In the genomic region with DNA sequence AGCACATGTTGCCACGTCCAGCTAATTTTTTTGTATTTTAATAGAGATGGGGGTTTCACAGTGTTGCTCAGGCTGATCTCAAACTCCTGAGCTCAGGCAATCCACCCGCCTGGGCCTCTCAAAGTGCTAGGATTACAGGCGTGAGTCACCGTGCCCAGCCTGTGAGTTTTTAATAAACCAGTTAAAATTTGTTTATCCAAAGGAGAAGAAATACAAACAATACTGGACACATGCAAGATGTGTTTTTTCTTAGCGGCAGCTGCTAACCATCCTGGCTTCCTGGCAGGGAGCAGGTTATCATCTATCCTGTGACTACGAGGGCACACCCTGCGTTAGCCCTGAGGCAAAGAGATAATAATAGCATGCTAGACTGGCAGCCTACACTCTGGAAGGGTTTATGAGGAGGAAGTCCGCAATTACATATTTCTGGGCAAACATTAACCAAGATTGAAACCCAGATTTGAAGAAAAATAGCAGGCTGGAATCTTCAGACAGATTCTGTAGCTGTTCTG, we compare ENCODE assay signal across 9 cellular contexts.
DNase-seq lines count a peak whose midpoint lies in the region; ATAC-seq and TF ChIP-seq lines count a peak whose summit lies in the region.
"Had no signal": no experiment of that assay in that cellular context is flagged by ENCODE, and none has a peak within 500 bp of the region (broad histone marks: within the 10 kb centered on the region; RNA-seq: fewer than 3 reads in every experiment).

No MANE protein-coding gene starts in this region.

- peak in 1 of 2 experiments; percentile 53; a peak in 1 of 4 replicates for TF ChIP-seq EP300 in SK-N-SH (IDR thresholded peaks at IDR 0.05; ENCODE audit: borderline replicate concordance in 1 of 2, low read depth in 1 of 2, low read length in 1 of 2)

- H3K79me2 ChIP-seq in SK-N-SH (ENCODE audit: insufficient read depth) (no peaks in the 10 kb centered on the region), hepatocyte (no peaks in the 10 kb centered on the region)

- H3K9me2 ChIP-seq in SK-N-SH: no peaks in the 10 kb centered on the region
- no peaks in the 10 kb centered on the region for H3K9me2 ChIP-seq in hepatocyte (replicated peaks; ENCODE audit: insufficient read depth)

- peaks cover 6 to 7% of the 10 kb centered on the region in 2 experiments; a peak in 2 of 4 replicates for H3K4me1 ChIP-seq in SK-N-SH (ENCODE audit: control insufficient read depth in 1 of 2, insufficient read depth in 2 of 2, low read depth in 1 of 2, low read length in 1 of 2)
- peaks cover 19% of the 10 kb centered on the region for H3K4me1 ChIP-seq in hepatocyte (ENCODE audit: insufficient read depth)
- no peaks in the 10 kb centered on the region for H3K4me1 ChIP-seq in urinary bladder (ENCODE audit: insufficient read depth)

- no peaks in the 10 kb centered on the region for H3F3A ChIP-seq in SK-N-SH (replicated peaks; ENCODE audit: insufficient read depth)

- 20% methylated on average over 8 of the region's 8 CpGs for WGBS in SK-N-SH (ENCODE audit: low lambda C conversion rate)
- 16% methylated on average over 8 of the region's 8 CpGs for WGBS in hepatocyte (ENCODE audit: low lambda C conversion rate, missing lambda C conversion rate)
- 28% methylated on average over 8 of the region's 8 CpGs for WGBS in urinary bladder

- POLR2A ChIA-PET in SK-N-SH (lab: Yijun Ruan, JAX): no interaction called here

- TF ChIP-seq RAD21 in SK-N-SH (IDR thresholded peaks at IDR 0.05; ENCODE audit: low read length): no peak

- peak; percentile 52 for DNase-seq in SK-N-SH
- DNase-seq in hepatocyte (ENCODE audit: low spot score): peak; percentile 79
- DNase-seq in GM19240 (ENCODE audit: insufficient read length, low spot score): no peak
- DNase-seq in Ammon's horn (ENCODE audit: low spot score): no peak
- DNase-seq in activated T-cell treated with anti-CD3 and anti-CD28 coated beads, Interleukin-2, amount 50 U/mL, for 1 hour: no peak

- H3K4me3 ChIP-seq in SK-N-SH (ENCODE audit: low read depth in 2 of 2, low read length in 1 of 2): no peak overlapping the region
- H3K4me3 ChIP-seq in hepatocyte: no peak overlapping the region
- H3K4me3 ChIP-seq in urinary bladder (ENCODE audit: low read depth, low read length): no peak overlapping the region

- H3K4me2 ChIP-seq in SK-N-SH (peak overlapping the region; percentile 42), hepatocyte (peak overlapping the region; percentile 5)

- H4K20me1 ChIP-seq in SK-N-SH (ENCODE audit: insufficient read depth) (no peaks in the 10 kb centered on the region), hepatocyte (ENCODE audit: insufficient read depth, poor library complexity, severe bottlenecking) (no peaks in the 10 kb centered on the region)

- CTCF ChIA-PET in SK-N-SH (lab: Yijun Ruan, JAX): no interaction called here

- no peaks in the 10 kb centered on the region for H3K9me3 ChIP-seq in SK-N-SH
- no peaks in the 10 kb centered on the region for H3K9me3 ChIP-seq in hepatocyte (ENCODE audit: low read depth)
- H3K9me3 ChIP-seq: neutrophil had no signal

- TF ChIP-seq CTCF in SK-N-SH (IDR thresholded peaks at IDR 0.05): no peak
- no peak for TF ChIP-seq CTCF in hepatocyte (IDR thresholded peaks at IDR 0.05; ENCODE audit: poor library complexity)

- H2AFZ ChIP-seq in SK-N-SH (ENCODE audit: low read depth): peak overlapping the region; percentile 48; the same call in 1 of the 2 replicates
- H2AFZ ChIP-seq in hepatocyte: no peak overlapping the region

- H3K27ac ChIP-seq in SK-N-SH (ENCODE audit: low read depth in 2 of 2, low read length in 1 of 2): peak overlapping the region in 1 of 2 experiments; percentile 60; a peak in 3 of 4 replicates
- H3K27ac ChIP-seq in hepatocyte: peak overlapping the region; percentile 89
- H3K27ac ChIP-seq in urinary bladder (ENCODE audit: low read depth): peak overlapping the region; percentile 62
- H3K27ac ChIP-seq: neutrophil had no signal

- peak; percentile 14 for ATAC-seq in GM18861 (IDR thresholded peaks at IDR 0.05; ENCODE audit: unreplicated experiment)
- peak; percentile 27 for ATAC-seq in HG03196 (IDR thresholded peaks at IDR 0.05; ENCODE audit: unreplicated experiment)

- H3K36me3 ChIP-seq in SK-N-SH (replicated peaks in 1 of 2; ENCODE audit: control insufficient read depth in 1 of 2, insufficient read depth in 2 of 2, low read length in 1 of 2): no peaks in the 10 kb centered on the region
- no peaks in the 10 kb centered on the region for H3K36me3 ChIP-seq in hepatocyte (replicated peaks; ENCODE audit: insufficient read depth, low read depth)
- no peaks in the 10 kb centered on the region for H3K36me3 ChIP-seq in urinary bladder (ENCODE audit: insufficient read depth)
- H3K36me3 ChIP-seq: neutrophil had no signal

- H3K9ac ChIP-seq in SK-N-SH: no peak overlapping the region

- H3K27me3 ChIP-seq in SK-N-SH (ENCODE audit: insufficient read depth) (no peaks in the 10 kb centered on the region), hepatocyte (no peaks in the 10 kb centered on the region)
- H3K27me3 ChIP-seq: neutrophil had no signal

TF ChIP-seq in SK-N-SH, 30 proteins besides CTCF, POLR2A, EP300 and RAD21:
- TF ChIP-seq GATA2 (CRISPR knock-in tag; IDR thresholded peaks at IDR 0.05): peak; percentile 56; the same call in 1 of the 2 replicates
- no peak for TF ChIP-seq RCOR1 (IDR thresholded peaks at IDR 0.05; ENCODE audit: low read length)
- TF ChIP-seq NRF1 (IDR thresholded peaks at IDR 0.05; ENCODE audit: low read depth, low read length): no peak
- peak; percentile 41 for TF ChIP-seq CHD2 (IDR thresholded peaks at IDR 0.05; ENCODE audit: low read length, partially characterized antibody)
- TF ChIP-seq, protein P1, sequence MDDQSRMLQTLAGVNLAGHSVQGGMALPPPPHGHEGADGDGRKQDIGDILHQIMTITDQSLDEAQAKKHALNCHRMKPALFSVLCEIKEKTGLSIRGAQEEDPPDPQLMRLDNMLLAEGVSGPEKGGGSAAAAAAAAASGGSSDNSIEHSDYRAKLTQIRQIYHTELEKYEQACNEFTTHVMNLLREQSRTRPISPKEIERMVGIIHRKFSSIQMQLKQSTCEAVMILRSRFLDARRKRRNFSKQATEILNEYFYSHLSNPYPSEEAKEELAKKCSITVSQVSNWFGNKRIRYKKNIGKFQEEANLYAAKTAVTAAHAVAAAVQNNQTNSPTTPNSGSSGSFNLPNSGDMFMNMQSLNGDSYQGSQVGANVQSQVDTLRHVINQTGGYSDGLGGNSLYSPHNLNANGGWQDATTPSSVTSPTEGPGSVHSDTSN (IDR thresholded peaks at IDR 0.05): 0 out of 2 replicates have a peak, but pooled peaks have one; percentile 5
- TF ChIP-seq GABPA (IDR thresholded peaks at IDR 0.05; ENCODE audit: low read depth): no peak
- no peak for TF ChIP-seq SMC3 (IDR thresholded peaks at IDR 0.05; ENCODE audit: low read depth, low read length)
- TF ChIP-seq, protein P2, sequence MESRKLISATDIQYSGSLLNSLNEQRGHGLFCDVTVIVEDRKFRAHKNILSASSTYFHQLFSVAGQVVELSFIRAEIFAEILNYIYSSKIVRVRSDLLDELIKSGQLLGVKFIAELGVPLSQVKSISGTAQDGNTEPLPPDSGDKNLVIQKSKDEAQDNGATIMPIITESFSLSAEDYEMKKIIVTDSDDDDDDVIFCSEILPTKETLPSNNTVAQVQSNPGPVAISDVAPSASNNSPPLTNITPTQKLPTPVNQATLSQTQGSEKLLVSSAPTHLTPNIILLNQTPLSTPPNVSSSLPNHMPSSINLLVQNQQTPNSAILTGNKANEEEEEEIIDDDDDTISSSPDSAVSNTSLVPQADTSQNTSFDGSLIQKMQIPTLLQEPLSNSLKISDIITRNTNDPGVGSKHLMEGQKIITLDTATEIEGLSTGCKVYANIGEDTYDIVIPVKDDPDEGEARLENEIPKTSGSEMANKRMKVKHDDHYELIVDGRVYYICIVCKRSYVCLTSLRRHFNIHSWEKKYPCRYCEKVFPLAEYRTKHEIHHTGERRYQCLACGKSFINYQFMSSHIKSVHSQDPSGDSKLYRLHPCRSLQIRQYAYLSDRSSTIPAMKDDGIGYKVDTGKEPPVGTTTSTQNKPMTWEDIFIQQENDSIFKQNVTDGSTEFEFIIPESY (IDR thresholded peaks at IDR 0.05; ENCODE audit: borderline replicate concordance, low read depth): no peak
- 0 out of 2 replicates have a peak, but pooled peaks have one; percentile 15 for TF ChIP-seq FOSL2 (IDR thresholded peaks at IDR 0.05; ENCODE audit: borderline replicate concordance, low read depth)
- peak; percentile 9; the same call in 1 of the 2 replicates for TF ChIP-seq JUND (IDR thresholded peaks at IDR 0.05)
- TF ChIP-seq MEF2A (IDR thresholded peaks at IDR 0.05; ENCODE audit: borderline replicate concordance, low read depth): no peak
- TF ChIP-seq EZH2phosphoT487 (IDR thresholded peaks at IDR 0.05; ENCODE audit: borderline replicate concordance, low read depth): no peak
- TF ChIP-seq TAF1 (IDR thresholded peaks at IDR 0.05; ENCODE audit: borderline replicate concordance, low read depth, low read length): no peak
- TF ChIP-seq SIN3A (IDR thresholded peaks at IDR 0.05; ENCODE audit: borderline replicate concordance, low read depth, low read length): 0 out of 2 replicates have a peak, but pooled peaks have one; percentile 30
- TF ChIP-seq FOXJ3 (CRISPR knock-in tag; IDR thresholded peaks at IDR 0.05): peak; percentile 43; the same call in 1 of the 2 replicates
- peak; percentile 48 for TF ChIP-seq TCF12 (IDR thresholded peaks at IDR 0.05)
- TF ChIP-seq FOXM1 (IDR thresholded peaks at IDR 0.05; ENCODE audit: low read depth): no peak
- TF ChIP-seq, protein P3, sequence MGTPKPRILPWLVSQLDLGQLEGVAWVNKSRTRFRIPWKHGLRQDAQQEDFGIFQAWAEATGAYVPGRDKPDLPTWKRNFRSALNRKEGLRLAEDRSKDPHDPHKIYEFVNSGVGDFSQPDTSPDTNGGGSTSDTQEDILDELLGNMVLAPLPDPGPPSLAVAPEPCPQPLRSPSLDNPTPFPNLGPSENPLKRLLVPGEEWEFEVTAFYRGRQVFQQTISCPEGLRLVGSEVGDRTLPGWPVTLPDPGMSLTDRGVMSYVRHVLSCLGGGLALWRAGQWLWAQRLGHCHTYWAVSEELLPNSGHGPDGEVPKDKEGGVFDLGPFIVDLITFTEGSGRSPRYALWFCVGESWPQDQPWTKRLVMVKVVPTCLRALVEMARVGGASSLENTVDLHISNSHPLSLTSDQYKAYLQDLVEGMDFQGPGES (IDR thresholded peaks at IDR 0.05; ENCODE audit: low read depth, low read length): no peak

Comparison
In these comparisons a context has a peak if more than half of its experiments do, and no peak if none do; other contexts are left out.
1. DNase-seq: peak in SK-N-SH (single experiment) and hepatocyte (single experiment); none in GM19240 (single experiment), Ammon's horn (single experiment) and activated T-cell treated with anti-CD3 and anti-CD28 coated beads, Interleukin-2, amount 50 U/mL, for 1 hour (single experiment).